8 cellular contexts compared by ENCODE assay signal in the genomic region with DNA sequence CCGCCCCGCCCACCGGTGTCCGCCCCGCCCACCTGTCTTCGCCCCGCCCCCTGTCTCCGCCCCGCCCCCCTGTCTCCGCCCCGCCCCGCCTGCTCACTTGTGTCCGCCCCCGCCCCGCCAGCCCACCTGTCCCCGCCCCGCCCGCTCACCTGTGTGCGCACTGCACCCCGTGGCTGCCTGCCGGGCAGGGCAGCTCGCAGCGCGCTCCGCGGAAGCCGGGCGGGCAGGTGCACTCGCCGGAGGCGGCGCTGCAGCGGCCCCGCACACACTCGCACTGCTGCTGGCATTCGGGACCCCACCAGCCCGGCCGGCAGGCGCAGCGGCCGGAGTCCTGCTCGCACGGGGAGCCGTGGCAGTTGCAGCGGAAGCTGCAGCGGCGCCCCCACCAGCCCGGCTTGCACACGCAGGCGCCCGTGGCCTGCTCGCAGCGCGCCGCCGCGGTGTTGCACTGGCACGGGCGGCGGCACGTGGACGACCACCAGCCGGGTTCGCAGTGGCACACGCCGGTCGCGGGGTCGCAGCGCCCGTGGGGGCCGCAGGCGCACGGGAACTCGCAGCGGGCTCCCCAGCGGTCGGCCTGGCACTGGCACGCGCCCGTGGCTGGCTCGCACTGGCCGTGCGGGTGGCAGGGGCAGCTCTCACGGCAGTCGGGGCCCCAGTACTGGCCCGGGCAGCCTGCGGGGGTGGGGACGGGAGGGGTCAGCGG. TPM values are rescaled to one million over a fixed set of nuclear protein-coding genes. Genes with fewer than 3 reads are reported as not detected.
A peak's percentile ranks its signal among the peaks of the same experiment; 100 is the strongest.
DNase-seq lines count a peak whose midpoint lies in the region; ATAC-seq and TF ChIP-seq lines count a peak whose summit lies in the region.

No MANE protein-coding gene starts in this region.

- intact Hi-C loops in MCF 10A (cut with micrococcal nuclease) = no loop called here

- peak overlapping the region; percentile 60 for H3K4me3 Mint-ChIP-seq in MCF 10A (ENCODE audit: unreplicated experiment)

- no peak overlapping the region for H3K27ac Mint-ChIP-seq in MCF 10A (ENCODE audit: low read depth, unreplicated experiment)

- H3K36me3 Mint-ChIP-seq in MCF 10A (ENCODE audit: insufficient read depth, unreplicated experiment) = no peaks in the 10 kb centered on the region

- CTCF ChIA-PET in MCF 10A (lab: Yijun Ruan, JAX) = no interaction called here

- peak; percentile 33 for DNase-seq in ACHN
- DNase-seq in GM19238 (ENCODE audit: insufficient read length, low spot score) = peak; percentile 72
- peak; percentile 76 for DNase-seq in T follicular helper cell (ENCODE audit: low read depth)
- DNase-seq in MCF 10A (ENCODE audit: unreplicated experiment) = peak; percentile 56
- peak; percentile 66 for DNase-seq in kidney tubule cell (ENCODE audit: low spot score)
- DNase-seq in stimulated activated CD8-positive, alpha-beta memory T cell treated with anti-CD3 and anti-CD28 coated beads, Interleukin-12 subunit alpha, Interleukin-12 subunit beta, amount 100 ng/mL, for 4 hours (ENCODE audit: low read depth) = peak; percentile 31
- DNase-seq in HCEC 1CT = no peak

- TF ChIP-seq CTCF in MCF 10A (IDR thresholded peaks at IDR 0.05; ENCODE audit: unreplicated experiment) = no peak

- no peak for ATAC-seq in GM19455 (IDR thresholded peaks at IDR 0.05; ENCODE audit: unreplicated experiment)

- peaks cover 8% of the 10 kb centered on the region for H3K4me1 Mint-ChIP-seq in MCF 10A (ENCODE audit: insufficient read depth, unreplicated experiment)

- in situ Hi-C loops in ACHN (cut with HindIII; ENCODE audit: low pct_ligation_motif_present, low pct_unique_long_range_greater_than_20kb, low sequenced_read_pairs) = no loop called here

- POLR2A ChIA-PET in MCF 10A (lab: Yijun Ruan, JAX) = interaction anchor here (0.6 kb wide), 1 partner anchor 47 kb away, joined by 6 read pairs; no protein-coding TSS in a partner anchor

- H3K9me3 Mint-ChIP-seq in MCF 10A (ENCODE audit: unreplicated experiment) = no peaks in the 10 kb centered on the region

- BruUV-seq in MCF 10A (replicated peaks; lab: Mats Ljungman, UMichigan) = no TSS peak

- H3K27me3 Mint-ChIP-seq in MCF 10A (ENCODE audit: insufficient read depth, unreplicated experiment) = no peaks in the 10 kb centered on the region

RNA-seq across cellular contexts. Expression of gene SCARF1, which starts 2.1 kb away (rescaled TPM):
- total RNA-seq in MCF 10A (2022) = 0.40 and 0.47 TPM in 2 replicates

RNA-seq across cellular contexts. Expression of gene RILP, which starts 6.2 kb away (rescaled TPM):
- 1.6 and 2.6 TPM in 2 replicates for total RNA-seq in MCF 10A (2022)

RNA-seq across cellular contexts. Expression of gene SLC43A2, which starts 14.8 kb away (rescaled TPM):
- total RNA-seq in MCF 10A (2022) = 3.1 and 5.6 TPM in 2 replicates

RNA-seq across cellular contexts. Expression of gene PRPF8, which starts 41.2 kb away (rescaled TPM):
- 239 and 261 TPM in 2 replicates for total RNA-seq in MCF 10A (2022)
